Comparison of ENCODE assay signal across 8 cellular contexts in genomic region chr2:64036343-64036742, GRCh38. TPM values are rescaled to one million over a fixed set of nuclear protein-coding genes. Genes with fewer than 3 reads are reported as not detected.
DNase-seq lines count a peak whose midpoint lies in the region; ATAC-seq and TF ChIP-seq lines count a peak whose summit lies in the region.

No MANE protein-coding gene starts in this region.

- peaks cover 38% of the 10 kb centered on the region for H3K4me1 ChIP-seq in CD4-positive, alpha-beta memory T cell (ENCODE audit: insufficient read depth, low read length)
- H3K4me1 ChIP-seq in tibial nerve = peaks cover 0 to 13% (median 2%) of the 10 kb centered on the region in 4 donors

- H3K36me3 ChIP-seq in CD4-positive, alpha-beta memory T cell (ENCODE audit: insufficient read depth, low read length) = no peaks in the 10 kb centered on the region
- H3K36me3 ChIP-seq in tibial nerve = no peaks in the 10 kb centered on the region

- peak overlapping the region; percentile 48 to 88 (median 72) for H3K27ac Mint-ChIP-seq in CD4-positive, alpha-beta memory T cell

- peaks cover 31 to 59% (median 39%) of the 10 kb centered on the region in 4 donors for H3K4me1 Mint-ChIP-seq in CD4-positive, alpha-beta memory T cell

- no peaks in the 10 kb centered on the region for H3K9me3 ChIP-seq in CD4-positive, alpha-beta memory T cell (ENCODE audit: control insufficient read depth in 1 of 2, low read length in 2 of 2)
- no peaks in the 10 kb centered on the region for H3K9me3 ChIP-seq in tibial nerve

- TF ChIP-seq POLR2A in tibial nerve (IDR thresholded peaks at IDR 0.05) = no peak

- POLR2A ChIA-PET in CD4-positive, alpha-beta memory T cell (lab: Charles Lee; ENCODE audit: partially characterized antibody) = interaction anchor here (0.8 to 5.1 kb wide), 9 partner anchors 9 to 291 kb away, joined by 3 to 24 read pairs (median 3); partner anchors contain the start of gene VPS54

- no peak for TF ChIP-seq CTCF in tibial nerve (IDR thresholded peaks at IDR 0.05)

- H3K4me3 Mint-ChIP-seq in CD4-positive, alpha-beta memory T cell = peak overlapping the region; percentile 16 to 81 (median 67)

- intact Hi-C loops in CD4-positive, alpha-beta memory T cell (cut with micrococcal nuclease) = loop anchor here (1.0 kb wide), 1 partner anchor 16 kb away; no protein-coding TSS in a partner anchor

- 63 to 67% methylated on average over 2 of the region's 2 CpGs for WGBS in tibial nerve, 2 donors

- no peaks in the 10 kb centered on the region for H3K27me3 Mint-ChIP-seq in CD4-positive, alpha-beta memory T cell

- no peaks in the 10 kb centered on the region for H3K27me3 ChIP-seq in CD4-positive, alpha-beta memory T cell (ENCODE audit: insufficient read depth, low read length)
- no peaks in the 10 kb centered on the region for H3K27me3 ChIP-seq in tibial nerve

- ATAC-seq in GM19328 (IDR thresholded peaks at IDR 0.05; ENCODE audit: unreplicated experiment) (peak; percentile 79), HG03159 (IDR thresholded peaks at IDR 0.05; ENCODE audit: unreplicated experiment) (peak; percentile 98), SK-N-SH treated with all-trans-retinoic acid at 6 μM for 48 hours (peak; percentile 92), left lobe of liver (no peak)

- no peak for TF ChIP-seq EP300 in tibial nerve (IDR thresholded peaks at IDR 0.05)

- H3K36me3 Mint-ChIP-seq in CD4-positive, alpha-beta memory T cell = no peaks in the 10 kb centered on the region

- DNase-seq in CD4-positive, alpha-beta memory T cell = peak; percentile 50 to 69 (median 64)
- DNase-seq in hepatic stellate cell (ENCODE audit: low spot score) (peak; percentile 49), left lobe of liver (ENCODE audit: low spot score) (no peak), tibial nerve (ENCODE audit: low spot score in 2 of 2) (no peak), HPDE6-E6E7 (ENCODE audit: extremely low spot score) (no peak)

- H3K9me3 Mint-ChIP-seq in CD4-positive, alpha-beta memory T cell = peaks cover 0 to 1% (median 0%) of the 10 kb centered on the region in 8 donors

- CTCF ChIA-PET in CD4-positive, alpha-beta memory T cell (lab: Charles Lee; ENCODE audit: partially characterized antibody) = interaction anchor here (0.9 to 2.1 kb wide), 3 partner anchors 12 to 292 kb away, joined by 4 to 11 read pairs (median 7); no protein-coding TSS in a partner anchor

- H3K4me3 ChIP-seq in CD4-positive, alpha-beta memory T cell (ENCODE audit: low read length in 2 of 2) = no peak overlapping the region
- H3K4me3 ChIP-seq in tibial nerve = no peak overlapping the region

- no peak overlapping the region for H3K27ac ChIP-seq in CD4-positive, alpha-beta memory T cell (ENCODE audit: low read depth, low read length)
- no peak overlapping the region for H3K27ac ChIP-seq in tibial nerve

TF ChIP-seq in SK-N-SH treated with all-trans-retinoic acid at 6 μM for 48 hours, 23 proteins besides CTCF, POLR2A, EP300 and RAD21:
- no peak for TF ChIP-seq ZNF565 (CRISPR knock-in tag; conservative IDR thresholded peaks at IDR 0.05; ENCODE audit: low read depth)
- no peak for TF ChIP-seq ZNF70 (CRISPR knock-in tag; IDR thresholded peaks at IDR 0.05)
- TF ChIP-seq PATZ1 (CRISPR knock-in tag; IDR thresholded peaks at IDR 0.05; ENCODE audit: borderline replicate concordance) = no peak
- no peak for TF ChIP-seq ISL1 (CRISPR knock-in tag; IDR thresholded peaks at IDR 0.05)
- TF ChIP-seq OSR1 (CRISPR knock-in tag; IDR thresholded peaks at IDR 0.05) = no peak
- TF ChIP-seq BACH2 (CRISPR knock-in tag; IDR thresholded peaks at IDR 0.05; ENCODE audit: borderline replicate concordance) = no peak
- no peak for TF ChIP-seq CSRNP3 (CRISPR knock-in tag; IDR thresholded peaks at IDR 0.05)
- no peak for TF ChIP-seq ZC3H10 (CRISPR knock-in tag; IDR thresholded peaks at IDR 0.05)
- TF ChIP-seq CREB5 (CRISPR knock-in tag; IDR thresholded peaks at IDR 0.05; ENCODE audit: low read depth) = no peak
- no peak for TF ChIP-seq ARNTL (CRISPR knock-in tag; IDR thresholded peaks at IDR 0.05; ENCODE audit: borderline replicate concordance, low read depth)
- no peak for TF ChIP-seq GLIS3 (CRISPR knock-in tag; IDR thresholded peaks at IDR 0.05)
- TF ChIP-seq CSDC2 (CRISPR knock-in tag; IDR thresholded peaks at IDR 0.05) = no peak
- TF ChIP-seq ZNF8 (CRISPR knock-in tag; IDR thresholded peaks at IDR 0.05) = no peak
- TF ChIP-seq ZFP3 (CRISPR knock-in tag; IDR thresholded peaks at IDR 0.05) = no peak
- TF ChIP-seq, protein P1, sequence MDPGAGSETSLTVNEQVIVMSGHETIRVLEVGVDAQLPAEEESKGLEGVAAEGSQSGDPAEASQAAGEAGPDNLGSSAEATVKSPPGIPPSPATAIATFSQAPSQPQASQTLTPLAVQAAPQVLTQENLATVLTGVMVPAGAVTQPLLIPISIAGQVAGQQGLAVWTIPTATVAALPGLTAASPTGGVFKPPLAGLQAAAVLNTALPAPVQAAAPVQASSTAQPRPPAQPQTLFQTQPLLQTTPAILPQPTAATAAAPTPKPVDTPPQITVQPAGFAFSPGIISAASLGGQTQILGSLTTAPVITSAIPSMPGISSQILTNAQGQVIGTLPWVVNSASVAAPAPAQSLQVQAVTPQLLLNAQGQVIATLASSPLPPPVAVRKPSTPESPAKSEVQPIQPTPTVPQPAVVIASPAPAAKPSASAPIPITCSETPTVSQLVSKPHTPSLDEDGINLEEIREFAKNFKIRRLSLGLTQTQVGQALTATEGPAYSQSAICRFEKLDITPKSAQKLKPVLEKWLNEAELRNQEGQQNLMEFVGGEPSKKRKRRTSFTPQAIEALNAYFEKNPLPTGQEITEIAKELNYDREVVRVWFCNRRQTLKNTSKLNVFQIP (CRISPR knock-in tag; IDR thresholded peaks at IDR 0.05; ENCODE audit: borderline replicate concordance, low read depth) = no peak
- no peak for TF ChIP-seq RARB (CRISPR knock-in tag; IDR thresholded peaks at IDR 0.05)
- TF ChIP-seq ZFP30 (CRISPR knock-in tag; IDR thresholded peaks at IDR 0.05) = no peak
- TF ChIP-seq ESRRG (CRISPR knock-in tag; IDR thresholded peaks at IDR 0.05) = no peak

RNA-seq across cellular contexts. Expression of gene VPS54, which starts 17.1 kb away (rescaled TPM):
- total RNA-seq in CD4-positive, alpha-beta memory T cell = 10 to 100 TPM; 15.2 to 16.4 TPM
- polyA plus RNA-seq in CD4-positive, alpha-beta memory T cell = 1 to 10 TPM; 4.0 to 9.1 TPM
- total RNA-seq in left lobe of liver (12.3 TPM), tibial nerve (10 to 100 TPM; 19.8 to 24.0 (median 22.2) TPM)

Comparison
In these comparisons a context has a peak if more than half of its experiments do, and no peak if none do; other contexts are left out.
1. DNase-seq: peak in CD4-positive, alpha-beta memory T cell (5 of 5) and hepatic stellate cell (single experiment); none in left lobe of liver (single experiment), tibial nerve (0 of 2) and HPDE6-E6E7 (single experiment).